In genomic region chr13:36163809-36164308, GRCh38 we compare ENCODE assay signal across 9 cellular contexts. TPM values are rescaled to one million over a fixed set of nuclear protein-coding genes. Genes with fewer than 3 reads are reported as not detected.
A peak's percentile ranks its signal among the peaks of the same experiment; 100 is the strongest.
DNase-seq lines count a peak whose midpoint lies in the region; ATAC-seq and TF ChIP-seq lines count a peak whose summit lies in the region.
"Had no signal": no experiment of that assay in that cellular context is flagged by ENCODE, and none has a peak within 500 bp of the region (broad histone marks: within the 10 kb centered on the region; RNA-seq: fewer than 3 reads in every experiment).

No MANE protein-coding gene starts in this region.

- POLR2A ChIA-PET in naive thymus-derived CD4-positive, alpha-beta T cell (lab: Charles Lee): no interaction called here
- POLR2A ChIA-PET in activated CD4-positive, alpha-beta memory T cell treated with anti-CD3 and anti-CD28 coated beads for 36 hours (lab: Charles Lee): no interaction called here

- intact Hi-C loops in naive thymus-derived CD4-positive, alpha-beta T cell (cut with micrococcal nuclease): no loop called here
- intact Hi-C loops in activated CD4-positive, alpha-beta memory T cell treated with anti-CD3 and anti-CD28 coated beads for 36 hours (cut with micrococcal nuclease): no loop called here
- intact Hi-C loops in activated naive CD4-positive, alpha-beta T cell treated with anti-CD3 and anti-CD28 coated beads for 36 hours (cut with micrococcal nuclease): no loop called here

- ATAC-seq in activated CD4-positive, CD25-positive, alpha-beta regulatory T cell treated with anti-CD3 and anti-CD28 coated beads, Interleukin-2, amount 50 U/mL, for 24 hours: no peak
- ATAC-seq in naive thymus-derived CD4-positive, alpha-beta T cell: no peak

- no peaks in the 10 kb centered on the region for H3K36me3 ChIP-seq in tibial nerve
- no peaks in the 10 kb centered on the region for H3K36me3 ChIP-seq in naive thymus-derived CD4-positive, alpha-beta T cell (ENCODE audit: control insufficient read depth in 2 of 3, insufficient read depth in 3 of 3, low read length in 3 of 3)
- H3K36me3 ChIP-seq: Peyer's patch had no signal

- H3K27me3 ChIP-seq in tibial nerve: no peaks in the 10 kb centered on the region
- H3K27me3 ChIP-seq in naive thymus-derived CD4-positive, alpha-beta T cell (ENCODE audit: control insufficient read depth in 2 of 2, insufficient read depth in 2 of 2, low read length in 2 of 2): no peaks in the 10 kb centered on the region
- H3K27me3 ChIP-seq: Peyer's patch had no signal

- CTCF ChIA-PET in naive thymus-derived CD4-positive, alpha-beta T cell (lab: Charles Lee): interaction anchor here (0.7 kb wide), 1 partner anchor 45 kb away, joined by 4 read pairs; no protein-coding TSS in a partner anchor
- CTCF ChIA-PET in activated CD4-positive, alpha-beta memory T cell treated with anti-CD3 and anti-CD28 coated beads for 36 hours (lab: Charles Lee): no interaction called here
- CTCF ChIA-PET in activated naive CD4-positive, alpha-beta T cell treated with anti-CD3 and anti-CD28 coated beads for 36 hours (lab: Charles Lee): interaction anchor here (0.7 kb wide), 1 partner anchor 111 kb away, joined by 3 read pairs; no protein-coding TSS in a partner anchor

- WGBS in tibial nerve, 2 donors: 25 to 33% methylated on average over 7 of the region's 7 CpGs

- peak; percentile 29 to 75 for TF ChIP-seq EP300 in tibial nerve (IDR thresholded peaks at IDR 0.05)

- no peaks in the 10 kb centered on the region for H3K36me3 Mint-ChIP-seq in glutamatergic neuron (ENCODE audit: unreplicated experiment)
- H3K36me3 Mint-ChIP-seq in naive thymus-derived CD4-positive, alpha-beta T cell: no peaks in the 10 kb centered on the region
- no peaks in the 10 kb centered on the region for H3K36me3 Mint-ChIP-seq in activated CD4-positive, alpha-beta memory T cell treated with anti-CD3 and anti-CD28 coated beads for 36 hours
- H3K36me3 Mint-ChIP-seq in activated naive CD4-positive, alpha-beta T cell treated with anti-CD3 and anti-CD28 coated beads for 36 hours (ENCODE audit: low read depth): no peaks in the 10 kb centered on the region

- TF ChIP-seq POLR2A in tibial nerve (IDR thresholded peaks at IDR 0.05): no peak

- no peak overlapping the region for H3K27ac Mint-ChIP-seq in glutamatergic neuron (ENCODE audit: unreplicated experiment)
- no peak overlapping the region for H3K27ac Mint-ChIP-seq in naive thymus-derived CD4-positive, alpha-beta T cell
- H3K27ac Mint-ChIP-seq in activated CD4-positive, alpha-beta memory T cell treated with anti-CD3 and anti-CD28 coated beads for 36 hours: no peak overlapping the region
- H3K27ac Mint-ChIP-seq in activated naive CD4-positive, alpha-beta T cell treated with anti-CD3 and anti-CD28 coated beads for 36 hours: no peak overlapping the region

- H3K27ac ChIP-seq in tibial nerve: peak overlapping the region in 1 of 4 donors; percentile 62
- no peak overlapping the region for H3K27ac ChIP-seq in naive thymus-derived CD4-positive, alpha-beta T cell (ENCODE audit: low read depth, low read length)
- H3K27ac ChIP-seq: Peyer's patch had no signal

- no peaks in the 10 kb centered on the region for H3K9me3 ChIP-seq in tibial nerve
- H3K9me3 ChIP-seq in naive thymus-derived CD4-positive, alpha-beta T cell (ENCODE audit: control insufficient read depth in 2 of 3, low read length in 3 of 3): no peaks in the 10 kb centered on the region
- H3K9me3 ChIP-seq: Peyer's patch had no signal

- no peak overlapping the region for H3K4me3 Mint-ChIP-seq in glutamatergic neuron (ENCODE audit: unreplicated experiment)
- H3K4me3 Mint-ChIP-seq in naive thymus-derived CD4-positive, alpha-beta T cell: no peak overlapping the region
- no peak overlapping the region for H3K4me3 Mint-ChIP-seq in activated CD4-positive, alpha-beta memory T cell treated with anti-CD3 and anti-CD28 coated beads for 36 hours
- no peak overlapping the region for H3K4me3 Mint-ChIP-seq in activated naive CD4-positive, alpha-beta T cell treated with anti-CD3 and anti-CD28 coated beads for 36 hours

- peaks cover 0 to 12% (median 0%) of the 10 kb centered on the region in 4 donors for H3K4me1 ChIP-seq in tibial nerve
- no peaks in the 10 kb centered on the region for H3K4me1 ChIP-seq in naive thymus-derived CD4-positive, alpha-beta T cell (ENCODE audit: control insufficient read depth in 2 of 2, insufficient read depth in 2 of 2, low read length in 2 of 2)
- H3K4me1 ChIP-seq: Peyer's patch had no signal

- peaks cover 11% of the 10 kb centered on the region for H3K4me1 Mint-ChIP-seq in glutamatergic neuron (ENCODE audit: low read depth, unreplicated experiment)
- H3K4me1 Mint-ChIP-seq in naive thymus-derived CD4-positive, alpha-beta T cell: no peaks in the 10 kb centered on the region
- no peaks in the 10 kb centered on the region for H3K4me1 Mint-ChIP-seq in activated CD4-positive, alpha-beta memory T cell treated with anti-CD3 and anti-CD28 coated beads for 36 hours (ENCODE audit: low read depth)
- no peaks in the 10 kb centered on the region for H3K4me1 Mint-ChIP-seq in activated naive CD4-positive, alpha-beta T cell treated with anti-CD3 and anti-CD28 coated beads for 36 hours (ENCODE audit: low read depth)

- DNase-seq in MV-4-11 (lab: John Stamatoyannopoulos, UW) (peak; percentile 4), SHP77 (lab: John Stamatoyannopoulos, UW) (peak; percentile 80 to 82), glutamatergic neuron (peak; percentile 59), tibial nerve (ENCODE audit: low spot score in 2 of 2) (peak; percentile 84 to 88)
- DNase-seq in naive thymus-derived CD4-positive, alpha-beta T cell: no peak
- no peak for DNase-seq in activated CD4-positive, alpha-beta memory T cell treated with anti-CD3 and anti-CD28 coated beads for 36 hours
- DNase-seq in activated naive CD4-positive, alpha-beta T cell treated with anti-CD3 and anti-CD28 coated beads for 36 hours: no peak

- no peaks in the 10 kb centered on the region for H3K27me3 Mint-ChIP-seq in glutamatergic neuron (ENCODE audit: unreplicated experiment)
- peaks cover 0 to 12% (median 0%) of the 10 kb centered on the region in 5 donors for H3K27me3 Mint-ChIP-seq in naive thymus-derived CD4-positive, alpha-beta T cell
- H3K27me3 Mint-ChIP-seq in activated CD4-positive, alpha-beta memory T cell treated with anti-CD3 and anti-CD28 coated beads for 36 hours: no peaks in the 10 kb centered on the region
- peaks cover 2% of the 10 kb centered on the region for H3K27me3 Mint-ChIP-seq in activated naive CD4-positive, alpha-beta T cell treated with anti-CD3 and anti-CD28 coated beads for 36 hours (ENCODE audit: low read depth)

- H3K4me3 ChIP-seq in tibial nerve: no peak overlapping the region
- H3K4me3 ChIP-seq in naive thymus-derived CD4-positive, alpha-beta T cell (ENCODE audit: low read length): no peak overlapping the region
- H3K4me3 ChIP-seq: Peyer's patch had no signal

- TF ChIP-seq CTCF in glutamatergic neuron (IDR thresholded peaks at IDR 0.05; ENCODE audit: partially characterized antibody, unreplicated experiment) (no peak), tibial nerve (IDR thresholded peaks at IDR 0.05) (no peak)

- H3K9me3 Mint-ChIP-seq in glutamatergic neuron (ENCODE audit: unreplicated experiment): no peaks in the 10 kb centered on the region
- H3K9me3 Mint-ChIP-seq in naive thymus-derived CD4-positive, alpha-beta T cell: peaks cover 0 to 6% (median 2%) of the 10 kb centered on the region in 11 donors
- H3K9me3 Mint-ChIP-seq in activated CD4-positive, alpha-beta memory T cell treated with anti-CD3 and anti-CD28 coated beads for 36 hours: no peaks in the 10 kb centered on the region
- peaks cover 2% of the 10 kb centered on the region for H3K9me3 Mint-ChIP-seq in activated naive CD4-positive, alpha-beta T cell treated with anti-CD3 and anti-CD28 coated beads for 36 hours

RNA-seq across cellular contexts. Expression of gene DCLK1, which starts 32.7 kb away (rescaled TPM):
- total RNA-seq in glutamatergic neuron (ENCODE audit: unreplicated experiment) (63.9 TPM), tibial nerve (10 to 100 TPM; 21.3 to 63.8 (median 40.9) TPM)
- not detected for total RNA-seq in naive thymus-derived CD4-positive, alpha-beta T cell
- not detected for polyA plus RNA-seq in naive thymus-derived CD4-positive, alpha-beta T cell
- not detected for total RNA-seq in activated CD4-positive, alpha-beta memory T cell treated with anti-CD3 and anti-CD28 coated beads for 36 hours
- total RNA-seq in activated naive CD4-positive, alpha-beta T cell treated with anti-CD3 and anti-CD28 coated beads for 36 hours: not detected

RNA-seq across cellular contexts. Expression of gene SOHLH2, which starts 50.5 kb away (rescaled TPM):
- 0.78 TPM for total RNA-seq in glutamatergic neuron (ENCODE audit: unreplicated experiment)
- total RNA-seq in tibial nerve: under 1 TPM in 1 of 4 donors, not detected in 3; 0.20 TPM
- not detected for total RNA-seq in naive thymus-derived CD4-positive, alpha-beta T cell
- polyA plus RNA-seq in naive thymus-derived CD4-positive, alpha-beta T cell: not detected
- total RNA-seq in activated CD4-positive, alpha-beta memory T cell treated with anti-CD3 and anti-CD28 coated beads for 36 hours: not detected
- not detected for total RNA-seq in activated naive CD4-positive, alpha-beta T cell treated with anti-CD3 and anti-CD28 coated beads for 36 hours
- total RNA-seq: Peyer's patch had no signal

Comparison
In these comparisons a context has a peak if more than half of its experiments do, and no peak if none do; other contexts are left out.
1. DNase-seq: peak in MV-4-11 (single experiment), SHP77 (2 of 2), glutamatergic neuron (single experiment) and tibial nerve (2 of 2); none in naive thymus-derived CD4-positive, alpha-beta T cell (0 of 9), activated CD4-positive, alpha-beta memory T cell treated with anti-CD3 and anti-CD28 coated beads for 36 hours (single experiment) and activated naive CD4-positive, alpha-beta T cell treated with anti-CD3 and anti-CD28 coated beads for 36 hours (single experiment).
2. RNA of gene DCLK1, which starts 32.7 kb away (total RNA-seq): 63.9 TPM in glutamatergic neuron (single experiment) and 21.3 to 63.8 TPM in tibial nerve; not detected in naive thymus-derived CD4-positive, alpha-beta T cell, not detected in activated CD4-positive, alpha-beta memory T cell treated with anti-CD3 and anti-CD28 coated beads for 36 hours and not detected in activated naive CD4-positive, alpha-beta T cell treated with anti-CD3 and anti-CD28 coated beads for 36 hours; every median in the first group is over 10 times any median in the second.